8 cellular contexts compared by ENCODE assay signal in genomic region chr10:119208553-119208940, GRCh38. TPM values are rescaled to one million over a fixed set of nuclear protein-coding genes. Genes with fewer than 3 reads are reported as not detected.
DNase-seq lines count a peak whose midpoint lies in the region; ATAC-seq and TF ChIP-seq lines count a peak whose summit lies in the region.

No MANE protein-coding gene starts in this region.

- intact Hi-C loops in body of pancreas (cut with DNase I): no loop called here

- no peaks in the 10 kb centered on the region for H3K27me3 ChIP-seq in body of pancreas

- no peak overlapping the region for H3K4me3 ChIP-seq in body of pancreas

- H3K36me3 ChIP-seq in body of pancreas (replicated peaks in 1 of 2; ENCODE audit: insufficient read depth in 1 of 2, low read depth in 2 of 2): no peaks in the 10 kb centered on the region

- 22 to 25% methylated on average over 3 of the region's 3 CpGs for WGBS in body of pancreas, 2 donors

- no peak for TF ChIP-seq CTCF in body of pancreas (IDR thresholded peaks at IDR 0.05)

- H3K27me3 Mint-ChIP-seq in stimulated activated naive CD8-positive, alpha-beta T cell treated with anti-CD3 and anti-CD28 coated beads, Interleukin-15, Interleukin-2, amounts not matched to agents 100 ng/mL and 50 ng/mL, for 24 hours: no peaks in the 10 kb centered on the region
- H3K27me3 Mint-ChIP-seq in memory B cell: no peaks in the 10 kb centered on the region

- H3K4me1 Mint-ChIP-seq in stimulated activated naive CD8-positive, alpha-beta T cell treated with anti-CD3 and anti-CD28 coated beads, Interleukin-15, Interleukin-2, amounts not matched to agents 100 ng/mL and 50 ng/mL, for 24 hours (ENCODE audit: low read depth): peaks cover 63% of the 10 kb centered on the region
- peaks cover 23% of the 10 kb centered on the region for H3K4me1 Mint-ChIP-seq in memory B cell

- H3K27ac ChIP-seq in body of pancreas: peak overlapping the region in 3 of 4 donors; percentile 96 to 98 (median 97)

- H3K9me3 Mint-ChIP-seq in stimulated activated naive CD8-positive, alpha-beta T cell treated with anti-CD3 and anti-CD28 coated beads, Interleukin-15, Interleukin-2, amounts not matched to agents 100 ng/mL and 50 ng/mL, for 24 hours: no peaks in the 10 kb centered on the region
- H3K9me3 Mint-ChIP-seq in memory B cell: no peaks in the 10 kb centered on the region

- no peak for DNase-seq in stimulated activated naive CD8-positive, alpha-beta T cell treated with anti-CD3 and anti-CD28 coated beads, Interleukin-15, Interleukin-2, amounts not matched to agents 100 U/mL and 50 U/mL, for 24 hours
- DNase-seq in body of pancreas: no peak
- DNase-seq in memory B cell (ENCODE audit: low spot score in 2 of 2): no peak
- no peak for DNase-seq in NCI-H510A treated with DMSO at 0.1 percent for 48 hours (lab: John Stamatoyannopoulos, UW)
- no peak for DNase-seq in D341Med (ENCODE audit: low spot score)
- no peak for DNase-seq in globus pallidus (ENCODE audit: low spot score)
- no peak for DNase-seq in OCI-M1 (lab: John Stamatoyannopoulos, UW)

- H3K4me3 Mint-ChIP-seq in stimulated activated naive CD8-positive, alpha-beta T cell treated with anti-CD3 and anti-CD28 coated beads, Interleukin-15, Interleukin-2, amounts not matched to agents 100 ng/mL and 50 ng/mL, for 24 hours: peak overlapping the region; percentile 93
- H3K4me3 Mint-ChIP-seq in memory B cell: peak overlapping the region; percentile 98

- H3K27ac Mint-ChIP-seq in stimulated activated naive CD8-positive, alpha-beta T cell treated with anti-CD3 and anti-CD28 coated beads, Interleukin-15, Interleukin-2, amounts not matched to agents 100 ng/mL and 50 ng/mL, for 24 hours: peak overlapping the region; percentile 92
- H3K27ac Mint-ChIP-seq in memory B cell: peak overlapping the region; percentile 96

- TF ChIP-seq POLR2A in body of pancreas (IDR thresholded peaks at IDR 0.05): no peak

- peaks cover 4% of the 10 kb centered on the region for H3K36me3 Mint-ChIP-seq in stimulated activated naive CD8-positive, alpha-beta T cell treated with anti-CD3 and anti-CD28 coated beads, Interleukin-15, Interleukin-2, amounts not matched to agents 100 ng/mL and 50 ng/mL, for 24 hours (ENCODE audit: low read depth)
- no peaks in the 10 kb centered on the region for H3K36me3 Mint-ChIP-seq in memory B cell

- H3K9me3 ChIP-seq in body of pancreas: no peaks in the 10 kb centered on the region

- no peak for ATAC-seq in stimulated activated naive CD8-positive, alpha-beta T cell treated with anti-CD3 and anti-CD28 coated beads, Interleukin-15, Interleukin-2, amounts not matched to agents 100 U/mL and 50 U/mL, for 24 hours
- no peak for ATAC-seq in body of pancreas
- ATAC-seq in memory B cell (ENCODE audit: low read depth): no peak

- peaks cover 19% of the 10 kb centered on the region for H3K4me1 ChIP-seq in body of pancreas

RNA-seq across cellular contexts. Expression of gene GRK5, which starts 1.2 kb away (rescaled TPM):
- total RNA-seq in body of pancreas: 1 to 10 TPM; 3.4 to 4.9 TPM

RNA-seq across cellular contexts. Expression of gene PRDX3, which starts 29.9 kb away (rescaled TPM):
- 10 to 100 TPM; 46.1 to 61.7 TPM for total RNA-seq in body of pancreas

RNA-seq across cellular contexts. Expression of gene SFXN4, which starts 43.0 kb away (rescaled TPM):
- 10 to 100 TPM; 20.5 to 32.0 TPM for total RNA-seq in body of pancreas
